ENCODE assay signal across 23 cellular contexts in the genomic region with DNA sequence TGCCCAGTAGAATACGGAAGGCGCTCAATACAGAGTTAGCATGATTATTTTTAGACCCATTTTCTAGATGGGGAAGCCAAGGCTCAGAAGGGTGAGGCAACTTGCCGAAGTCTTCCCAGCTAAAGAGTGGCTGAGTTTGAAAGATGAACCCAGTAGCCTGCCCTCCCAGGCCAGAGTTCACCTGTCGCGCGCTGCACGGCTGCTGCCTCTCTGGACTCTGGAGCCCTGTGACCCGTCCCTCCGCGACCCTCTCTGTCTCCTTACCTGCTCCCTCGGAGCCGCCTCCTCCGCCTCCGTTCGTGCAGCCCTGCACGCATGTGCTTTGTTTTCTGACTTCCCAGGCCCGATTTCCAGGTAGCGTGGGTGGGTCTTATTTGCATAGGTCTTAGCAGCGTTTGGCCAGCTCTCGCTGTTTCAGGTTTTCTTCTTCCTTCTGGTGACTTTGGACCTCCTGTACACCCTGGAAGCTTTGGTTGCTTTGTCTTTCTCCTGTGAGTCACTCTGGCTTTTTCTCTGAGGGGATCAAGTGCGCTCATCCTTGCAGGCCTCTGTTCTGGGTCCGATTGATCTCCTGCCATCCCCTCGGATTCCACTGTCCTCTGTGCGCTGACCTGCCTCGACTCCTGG. TPM values are rescaled to one million over a fixed set of nuclear protein-coding genes. Genes with fewer than 3 reads are reported as not detected.
DNase-seq lines count a peak whose midpoint lies in the region; ATAC-seq and TF ChIP-seq lines count a peak whose summit lies in the region.
"Had no signal": no experiment of that assay in that cellular context is flagged by ENCODE, and none has a peak within 500 bp of the region (broad histone marks: within the 10 kb centered on the region; RNA-seq: fewer than 3 reads in every experiment).

A gene with protein sequence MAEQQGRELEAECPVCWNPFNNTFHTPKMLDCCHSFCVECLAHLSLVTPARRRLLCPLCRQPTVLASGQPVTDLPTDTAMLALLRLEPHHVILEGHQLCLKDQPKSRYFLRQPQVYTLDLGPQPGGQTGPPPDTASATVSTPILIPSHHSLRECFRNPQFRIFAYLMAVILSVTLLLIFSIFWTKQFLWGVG (minus strand): TSS at position 585 of the 627 bp plus-strand sequence. CDS start 5,192 bp downstream, outside the sequence.

- no peak for TF ChIP-seq CTCF in smooth muscle cell (IDR thresholded peaks at IDR 0.05; ENCODE audit: borderline replicate concordance, insufficient read depth, poor library complexity, severe bottlenecking)

- WGBS in esophagus, 2 donors = 50 to 55% methylated on average over 25 of the region's 25 CpGs
- 88% methylated on average over 25 of the region's 25 CpGs for WGBS in smooth muscle cell (ENCODE audit: low lambda C conversion rate)

- H3K27me3 ChIP-seq in BLaER1 = no peaks in the 10 kb centered on the region
- H3K27me3 ChIP-seq in esophagus (ENCODE audit: control insufficient read depth in 1 of 2, insufficient read depth in 2 of 2, low read length in 2 of 2) = no peaks in the 10 kb centered on the region
- no peaks in the 10 kb centered on the region for H3K27me3 ChIP-seq in smooth muscle cell (ENCODE audit: low read depth)

- H3K4me3 ChIP-seq in BLaER1 (no peak within 1 kb of the TSS), esophagus (ENCODE audit: low read depth in 1 of 2, low read length in 2 of 2) (peak within 1 kb of the TSS in 1 of 2 donors; percentile 9), smooth muscle cell (no peak within 1 kb of the TSS)
- H3K4me3 ChIP-seq: HAP-1 had no signal

- H3K4me1 ChIP-seq in BLaER1 (peaks cover 8% of the 10 kb centered on the region), esophagus (ENCODE audit: control insufficient read depth in 2 of 2, insufficient read depth in 2 of 2, low read length in 1 of 2) (peaks cover 0 to 3% of the 10 kb centered on the region in 2 donors), smooth muscle cell (ENCODE audit: low read depth) (no peaks in the 10 kb centered on the region)
- H3K4me1 ChIP-seq: HAP-1 had no signal

- no peaks in the 10 kb centered on the region for H3K79me2 ChIP-seq in smooth muscle cell (ENCODE audit: low read depth)

- H3F3A ChIP-seq in smooth muscle cell (ENCODE audit: low read depth) = no peaks in the 10 kb centered on the region

- H3K36me3 ChIP-seq in BLaER1 (no peaks in the 10 kb centered on the region), esophagus (ENCODE audit: control insufficient read depth in 2 of 2, insufficient read depth in 2 of 2, low read length in 1 of 2) (no peaks in the 10 kb centered on the region), smooth muscle cell (ENCODE audit: low read depth) (no peaks in the 10 kb centered on the region)
- H3K36me3 ChIP-seq: HAP-1 had no signal

- H4K20me1 ChIP-seq in BLaER1 (no peaks in the 10 kb centered on the region), smooth muscle cell (ENCODE audit: low read depth) (no peaks in the 10 kb centered on the region)

- DNase-seq in HuH-7.5 (ENCODE audit: low spot score) (peak; percentile 12), mucosa of gallbladder (ENCODE audit: low spot score) (peak; percentile 51), NCI-H187 treated with DMSO at 0.1 percent for 48 hours (lab: John Stamatoyannopoulos, UW) (no peak), smooth muscle cell (lab: John Stamatoyannopoulos, UW; ENCODE audit: unreplicated experiment) (no peak)
- DNase-seq: activated B cell treated with CpG ODN at 0.5 μM for 24 hours; activated CD4-positive, alpha-beta T cell treated with anti-CD3 and anti-CD28 coated beads, Interleukin-2, amount 50 U/mL, for 48 hours; activated gamma-delta T cell; activated T-cell treated with anti-CD3 and anti-CD28 coated beads for 4 hours; AML-193; DND-41; KBM-7; NCI-H1694 treated with DMSO at 0.1 percent for 48 hours; RPMI8226; SK-N-SH; stimulated activated CD8-positive, alpha-beta memory T cell treated with anti-CD3 and anti-CD28 coated beads, Interleukin-4, amount 100 ng/mL, for 48 hours had no signal

- no peak within 1 kb of the TSS for H2AFZ ChIP-seq in smooth muscle cell (ENCODE audit: low read depth)

- ATAC-seq in HG02852 (IDR thresholded peaks at IDR 0.05; ENCODE audit: unreplicated experiment) = no peak
- no peak for ATAC-seq in GM21526 (IDR thresholded peaks at IDR 0.05; ENCODE audit: low FRiP score, unreplicated experiment)

- H3K9ac ChIP-seq in BLaER1 (0 out of 2 replicates have a peak within 1 kb of the TSS, but pooled peaks have one; percentile 12), smooth muscle cell (ENCODE audit: low read depth) (no peak within 1 kb of the TSS)
- H3K9ac ChIP-seq: SK-N-SH had no signal

- no peaks in the 10 kb centered on the region for H3K9me3 ChIP-seq in BLaER1
- H3K9me3 ChIP-seq in esophagus (ENCODE audit: control insufficient read depth in 2 of 2, insufficient read depth in 1 of 2, low read depth in 1 of 2, low read length in 1 of 2) = no peaks in the 10 kb centered on the region
- no peaks in the 10 kb centered on the region for H3K9me3 ChIP-seq in smooth muscle cell (replicated peaks; ENCODE audit: low read depth)
- H3K9me3 ChIP-seq: HAP-1, SK-N-SH had no signal

- no peak within 1 kb of the TSS for H3K27ac ChIP-seq in BLaER1
- peak within 1 kb of the TSS; percentile 47 to 52 for H3K27ac ChIP-seq in esophagus (ENCODE audit: low read depth in 2 of 2, low read length in 1 of 2)
- no peak within 1 kb of the TSS for H3K27ac ChIP-seq in smooth muscle cell (ENCODE audit: low read depth)

- H3K4me2 ChIP-seq in BLaER1 = no peak within 1 kb of the TSS
- H3K4me2 ChIP-seq in smooth muscle cell = no peak within 1 kb of the TSS
- H3K4me2 ChIP-seq: SK-N-SH had no signal

RNA-seq across cellular contexts. Expression of the gene that starts here (rescaled TPM):
- polyA plus RNA-seq in esophagus (1 to 10 TPM; 2.3 to 3.6 TPM), smooth muscle cell (0.66 TPM in 1 of 2 replicates, not detected in the other)
- total RNA-seq in mucosa of gallbladder (5.3 TPM), smooth muscle cell (0.09 and 2.3 TPM in 2 replicates)
- total RNA-seq: A172, activated B cell treated with CpG ODN at 0.5 μM for 24 hours, liver, mononuclear cell had no signal
- polyA plus RNA-seq: SK-N-SH had no signal

Comparison
In these comparisons a context has a peak if more than half of its experiments do, and no peak if none do; other contexts are left out.
1. H3K27ac ChIP-seq: peak in esophagus (2 of 2); none in BLaER1 (single experiment) and smooth muscle cell (single experiment).
2. DNase-seq: peak in HuH-7.5 (single experiment) and mucosa of gallbladder (single experiment); none in NCI-H187 treated with DMSO at 0.1 percent for 48 hours (single experiment) and smooth muscle cell (single experiment).